In the genomic region with DNA sequence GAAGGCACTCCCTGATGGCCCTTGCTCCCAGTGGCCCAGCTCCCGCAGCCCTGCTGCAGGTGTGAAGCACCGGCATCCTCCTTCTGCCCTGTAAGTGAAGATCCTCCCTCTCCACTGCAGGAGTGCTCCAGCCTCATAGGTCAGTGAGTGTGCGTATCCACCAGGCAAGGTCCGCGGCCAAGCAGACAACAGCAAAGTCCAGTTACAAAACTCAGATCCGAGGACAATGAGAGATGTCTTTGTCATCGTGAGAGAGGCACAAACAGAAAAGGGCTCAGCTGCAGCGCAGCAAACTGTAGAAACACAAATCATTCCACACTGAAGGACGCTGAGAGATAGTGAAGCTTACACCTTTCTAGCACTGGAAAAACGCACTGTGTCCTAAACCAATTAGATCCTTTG, we compare ENCODE assay signal across 1 cellular context.
A peak's percentile ranks its signal among the peaks of the same experiment; 100 is the strongest.
TF ChIP-seq lines count a peak whose summit lies in the region.

No MANE protein-coding gene starts in this region.

TF ChIP-seq in HepG2, 621 proteins besides CTCF, POLR2A, EP300 and RAD21 (continued from another document and continues in another):
- TF ChIP-seq, protein P1, sequence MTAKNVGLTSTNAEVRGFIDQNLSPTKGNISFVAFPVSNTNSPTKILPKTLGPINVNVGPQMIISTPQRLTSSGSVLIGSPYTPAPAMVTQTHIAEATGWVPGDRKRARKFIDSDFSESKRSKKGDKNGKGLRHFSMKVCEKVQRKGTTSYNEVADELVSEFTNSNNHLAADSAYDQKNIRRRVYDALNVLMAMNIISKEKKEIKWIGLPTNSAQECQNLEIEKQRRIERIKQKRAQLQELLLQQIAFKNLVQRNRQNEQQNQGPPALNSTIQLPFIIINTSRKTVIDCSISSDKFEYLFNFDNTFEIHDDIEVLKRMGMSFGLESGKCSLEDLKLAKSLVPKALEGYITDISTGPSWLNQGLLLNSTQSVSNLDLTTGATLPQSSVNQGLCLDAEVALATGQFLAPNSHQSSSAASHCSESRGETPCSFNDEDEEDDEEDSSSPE (CRISPR knock-in tag; IDR thresholded peaks at IDR 0.05) = no peak
- TF ChIP-seq, protein P2, sequence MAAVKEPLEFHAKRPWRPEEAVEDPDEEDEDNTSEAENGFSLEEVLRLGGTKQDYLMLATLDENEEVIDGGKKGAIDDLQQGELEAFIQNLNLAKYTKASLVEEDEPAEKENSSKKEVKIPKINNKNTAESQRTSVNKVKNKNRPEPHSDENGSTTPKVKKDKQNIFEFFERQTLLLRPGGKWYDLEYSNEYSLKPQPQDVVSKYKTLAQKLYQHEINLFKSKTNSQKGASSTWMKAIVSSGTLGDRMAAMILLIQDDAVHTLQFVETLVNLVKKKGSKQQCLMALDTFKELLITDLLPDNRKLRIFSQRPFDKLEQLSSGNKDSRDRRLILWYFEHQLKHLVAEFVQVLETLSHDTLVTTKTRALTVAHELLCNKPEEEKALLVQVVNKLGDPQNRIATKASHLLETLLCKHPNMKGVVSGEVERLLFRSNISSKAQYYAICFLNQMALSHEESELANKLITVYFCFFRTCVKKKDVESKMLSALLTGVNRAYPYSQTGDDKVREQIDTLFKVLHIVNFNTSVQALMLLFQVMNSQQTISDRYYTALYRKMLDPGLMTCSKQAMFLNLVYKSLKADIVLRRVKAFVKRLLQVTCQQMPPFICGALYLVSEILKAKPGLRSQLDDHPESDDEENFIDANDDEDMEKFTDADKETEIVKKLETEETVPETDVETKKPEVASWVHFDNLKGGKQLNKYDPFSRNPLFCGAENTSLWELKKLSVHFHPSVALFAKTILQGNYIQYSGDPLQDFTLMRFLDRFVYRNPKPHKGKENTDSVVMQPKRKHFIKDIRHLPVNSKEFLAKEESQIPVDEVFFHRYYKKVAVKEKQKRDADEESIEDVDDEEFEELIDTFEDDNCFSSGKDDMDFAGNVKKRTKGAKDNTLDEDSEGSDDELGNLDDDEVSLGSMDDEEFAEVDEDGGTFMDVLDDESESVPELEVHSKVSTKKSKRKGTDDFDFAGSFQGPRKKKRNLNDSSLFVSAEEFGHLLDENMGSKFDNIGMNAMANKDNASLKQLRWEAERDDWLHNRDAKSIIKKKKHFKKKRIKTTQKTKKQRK (IDR thresholded peaks at IDR 0.05; ENCODE audit: low read length) = no peak
- TF ChIP-seq NAIF1 (CRISPR knock-in tag; IDR thresholded peaks at IDR 0.05; ENCODE audit: borderline replicate concordance) (no peak), ZNF775 (CRISPR knock-in tag; IDR thresholded peaks at IDR 0.05; ENCODE audit: borderline replicate concordance) (no peak), ZNF616 (CRISPR knock-in tag; IDR thresholded peaks at IDR 0.05; ENCODE audit: low read depth) (no peak), ZNF225 (CRISPR knock-in tag; IDR thresholded peaks at IDR 0.05) (no peak), ZNF570 (CRISPR knock-in tag; IDR thresholded peaks at IDR 0.05; ENCODE audit: borderline replicate concordance) (no peak), TRIM24 (CRISPR knock-in tag; IDR thresholded peaks at IDR 0.05) (no peak), HNF4G (IDR thresholded peaks at IDR 0.05; ENCODE audit: borderline replicate concordance, low read depth, low read length) (peak; percentile 52), HNF4G (CRISPR knock-in tag; IDR thresholded peaks at IDR 0.05; ENCODE audit: borderline replicate concordance, low read depth) (no peak), NFIC (IDR thresholded peaks at IDR 0.05; ENCODE audit: low read length) (no peak), NFKBIZ (CRISPR knock-in tag; IDR thresholded peaks at IDR 0.05) (no peak), KDM5B (CRISPR knock-in tag; IDR thresholded peaks at IDR 0.05; ENCODE audit: borderline replicate concordance) (no peak), KDM1A (CRISPR knock-in tag; IDR thresholded peaks at IDR 0.05) (no peak), RBM39 (IDR thresholded peaks at IDR 0.05; ENCODE audit: low read depth, low read length, poor library complexity, severe bottlenecking) (no peak), SKI (IDR thresholded peaks at IDR 0.05; ENCODE audit: partially characterized antibody) (peak; percentile 38), ZNF746 (CRISPR knock-in tag; IDR thresholded peaks at IDR 0.05) (no peak), SMAD1 (CRISPR knock-in tag; IDR thresholded peaks at IDR 0.05; ENCODE audit: borderline replicate concordance, low read depth) (no peak), CBX1 (IDR thresholded peaks at IDR 0.05; ENCODE audit: low read depth) (no peak), AGO1 (IDR thresholded peaks at IDR 0.05; ENCODE audit: low read depth, low read length, poor library complexity, severe bottlenecking) (no peak), NFE2 (CRISPR knock-in tag; IDR thresholded peaks at IDR 0.05) (no peak), ETV5 (CRISPR knock-in tag; IDR thresholded peaks at IDR 0.05; ENCODE audit: borderline replicate concordance) (peak; percentile 25; the same call in 1 of the 2 replicates), ZFX (CRISPR knock-in tag; IDR thresholded peaks at IDR 0.05; ENCODE audit: low read depth) (no peak), SALL1 (CRISPR knock-in tag; IDR thresholded peaks at IDR 0.05) (peak; percentile 58), NFATC3 (CRISPR knock-in tag; IDR thresholded peaks at IDR 0.05) (no peak), ZNF260 (CRISPR knock-in tag; IDR thresholded peaks at IDR 0.05; ENCODE audit: borderline replicate concordance, low read depth) (no peak), CREM (IDR thresholded peaks at IDR 0.05) (peak; percentile 26; the same call in 1 of the 2 replicates), CREM (CRISPR knock-in tag; IDR thresholded peaks at IDR 0.05) (no peak), CHCHD3 (CRISPR knock-in tag; IDR thresholded peaks at IDR 0.05) (no peak), NFE2L1 (CRISPR knock-in tag; IDR thresholded peaks at IDR 0.05; ENCODE audit: borderline replicate concordance) (no peak), ZNF678 (CRISPR knock-in tag; IDR thresholded peaks at IDR 0.05) (no peak), ZSCAN20 (CRISPR knock-in tag; IDR thresholded peaks at IDR 0.05; ENCODE audit: borderline replicate concordance) (no peak), MAFG (CRISPR knock-in tag; IDR thresholded peaks at IDR 0.05) (no peak)
- TF ChIP-seq, protein P3, sequence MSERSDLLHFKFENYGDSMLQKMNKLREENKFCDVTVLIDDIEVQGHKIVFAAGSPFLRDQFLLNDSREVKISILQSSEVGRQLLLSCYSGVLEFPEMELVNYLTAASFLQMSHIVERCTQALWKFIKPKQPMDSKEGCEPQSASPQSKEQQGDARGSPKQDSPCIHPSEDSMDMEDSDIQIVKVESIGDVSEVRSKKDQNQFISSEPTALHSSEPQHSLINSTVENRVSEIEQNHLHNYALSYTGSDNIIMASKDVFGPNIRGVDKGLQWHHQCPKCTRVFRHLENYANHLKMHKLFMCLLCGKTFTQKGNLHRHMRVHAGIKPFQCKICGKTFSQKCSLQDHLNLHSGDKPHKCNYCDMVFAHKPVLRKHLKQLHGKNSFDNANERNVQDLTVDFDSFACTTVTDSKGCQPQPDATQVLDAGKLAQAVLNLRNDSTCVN (CRISPR knock-in tag; IDR thresholded peaks at IDR 0.05; ENCODE audit: borderline replicate concordance) = no peak
- TF ChIP-seq, protein P4, sequence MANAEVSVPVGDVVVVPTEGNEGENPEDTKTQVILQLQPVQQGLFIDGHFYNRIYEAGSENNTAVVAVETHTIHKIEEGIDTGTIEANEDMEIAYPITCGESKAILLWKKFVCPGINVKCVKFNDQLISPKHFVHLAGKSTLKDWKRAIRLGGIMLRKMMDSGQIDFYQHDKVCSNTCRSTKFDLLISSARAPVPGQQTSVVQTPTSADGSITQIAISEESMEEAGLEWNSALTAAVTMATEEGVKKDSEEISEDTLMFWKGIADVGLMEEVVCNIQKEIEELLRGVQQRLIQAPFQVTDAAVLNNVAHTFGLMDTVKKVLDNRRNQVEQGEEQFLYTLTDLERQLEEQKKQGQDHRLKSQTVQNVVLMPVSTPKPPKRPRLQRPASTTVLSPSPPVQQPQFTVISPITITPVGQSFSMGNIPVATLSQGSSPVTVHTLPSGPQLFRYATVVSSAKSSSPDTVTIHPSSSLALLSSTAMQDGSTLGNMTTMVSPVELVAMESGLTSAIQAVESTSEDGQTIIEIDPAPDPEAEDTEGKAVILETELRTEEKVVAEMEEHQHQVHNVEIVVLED (CRISPR knock-in tag; IDR thresholded peaks at IDR 0.05; ENCODE audit: borderline replicate concordance) = no peak
- TF ChIP-seq, protein P5, sequence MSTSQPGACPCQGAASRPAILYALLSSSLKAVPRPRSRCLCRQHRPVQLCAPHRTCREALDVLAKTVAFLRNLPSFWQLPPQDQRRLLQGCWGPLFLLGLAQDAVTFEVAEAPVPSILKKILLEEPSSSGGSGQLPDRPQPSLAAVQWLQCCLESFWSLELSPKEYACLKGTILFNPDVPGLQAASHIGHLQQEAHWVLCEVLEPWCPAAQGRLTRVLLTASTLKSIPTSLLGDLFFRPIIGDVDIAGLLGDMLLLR (CRISPR knock-in tag; IDR thresholded peaks at IDR 0.05) = no peak
- TF ChIP-seq, protein P6, sequence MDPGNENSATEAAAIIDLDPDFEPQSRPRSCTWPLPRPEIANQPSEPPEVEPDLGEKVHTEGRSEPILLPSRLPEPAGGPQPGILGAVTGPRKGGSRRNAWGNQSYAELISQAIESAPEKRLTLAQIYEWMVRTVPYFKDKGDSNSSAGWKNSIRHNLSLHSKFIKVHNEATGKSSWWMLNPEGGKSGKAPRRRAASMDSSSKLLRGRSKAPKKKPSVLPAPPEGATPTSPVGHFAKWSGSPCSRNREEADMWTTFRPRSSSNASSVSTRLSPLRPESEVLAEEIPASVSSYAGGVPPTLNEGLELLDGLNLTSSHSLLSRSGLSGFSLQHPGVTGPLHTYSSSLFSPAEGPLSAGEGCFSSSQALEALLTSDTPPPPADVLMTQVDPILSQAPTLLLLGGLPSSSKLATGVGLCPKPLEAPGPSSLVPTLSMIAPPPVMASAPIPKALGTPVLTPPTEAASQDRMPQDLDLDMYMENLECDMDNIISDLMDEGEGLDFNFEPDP (CRISPR knock-in tag; conservative IDR thresholded peaks at IDR 0.05) = no peak
- TF ChIP-seq, protein P7, sequence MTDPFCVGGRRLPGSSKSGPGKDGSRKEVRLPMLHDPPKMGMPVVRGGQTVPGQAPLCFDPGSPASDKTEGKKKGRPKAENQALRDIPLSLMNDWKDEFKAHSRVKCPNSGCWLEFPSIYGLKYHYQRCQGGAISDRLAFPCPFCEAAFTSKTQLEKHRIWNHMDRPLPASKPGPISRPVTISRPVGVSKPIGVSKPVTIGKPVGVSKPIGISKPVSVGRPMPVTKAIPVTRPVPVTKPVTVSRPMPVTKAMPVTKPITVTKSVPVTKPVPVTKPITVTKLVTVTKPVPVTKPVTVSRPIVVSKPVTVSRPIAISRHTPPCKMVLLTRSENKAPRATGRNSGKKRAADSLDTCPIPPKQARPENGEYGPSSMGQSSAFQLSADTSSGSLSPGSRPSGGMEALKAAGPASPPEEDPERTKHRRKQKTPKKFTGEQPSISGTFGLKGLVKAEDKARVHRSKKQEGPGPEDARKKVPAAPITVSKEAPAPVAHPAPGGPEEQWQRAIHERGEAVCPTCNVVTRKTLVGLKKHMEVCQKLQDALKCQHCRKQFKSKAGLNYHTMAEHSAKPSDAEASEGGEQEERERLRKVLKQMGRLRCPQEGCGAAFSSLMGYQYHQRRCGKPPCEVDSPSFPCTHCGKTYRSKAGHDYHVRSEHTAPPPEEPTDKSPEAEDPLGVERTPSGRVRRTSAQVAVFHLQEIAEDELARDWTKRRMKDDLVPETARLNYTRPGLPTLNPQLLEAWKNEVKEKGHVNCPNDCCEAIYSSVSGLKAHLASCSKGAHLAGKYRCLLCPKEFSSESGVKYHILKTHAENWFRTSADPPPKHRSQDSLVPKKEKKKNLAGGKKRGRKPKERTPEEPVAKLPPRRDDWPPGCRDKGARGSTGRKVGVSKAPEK (CRISPR knock-in tag; IDR thresholded peaks at IDR 0.05; ENCODE audit: borderline replicate concordance) = no peak
- TF ChIP-seq, protein P8, sequence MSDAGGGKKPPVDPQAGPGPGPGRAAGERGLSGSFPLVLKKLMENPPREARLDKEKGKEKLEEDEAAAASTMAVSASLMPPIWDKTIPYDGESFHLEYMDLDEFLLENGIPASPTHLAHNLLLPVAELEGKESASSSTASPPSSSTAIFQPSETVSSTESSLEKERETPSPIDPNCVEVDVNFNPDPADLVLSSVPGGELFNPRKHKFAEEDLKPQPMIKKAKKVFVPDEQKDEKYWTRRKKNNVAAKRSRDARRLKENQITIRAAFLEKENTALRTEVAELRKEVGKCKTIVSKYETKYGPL (CRISPR knock-in tag; IDR thresholded peaks at IDR 0.05) = no peak
- TF ChIP-seq, protein P9, sequence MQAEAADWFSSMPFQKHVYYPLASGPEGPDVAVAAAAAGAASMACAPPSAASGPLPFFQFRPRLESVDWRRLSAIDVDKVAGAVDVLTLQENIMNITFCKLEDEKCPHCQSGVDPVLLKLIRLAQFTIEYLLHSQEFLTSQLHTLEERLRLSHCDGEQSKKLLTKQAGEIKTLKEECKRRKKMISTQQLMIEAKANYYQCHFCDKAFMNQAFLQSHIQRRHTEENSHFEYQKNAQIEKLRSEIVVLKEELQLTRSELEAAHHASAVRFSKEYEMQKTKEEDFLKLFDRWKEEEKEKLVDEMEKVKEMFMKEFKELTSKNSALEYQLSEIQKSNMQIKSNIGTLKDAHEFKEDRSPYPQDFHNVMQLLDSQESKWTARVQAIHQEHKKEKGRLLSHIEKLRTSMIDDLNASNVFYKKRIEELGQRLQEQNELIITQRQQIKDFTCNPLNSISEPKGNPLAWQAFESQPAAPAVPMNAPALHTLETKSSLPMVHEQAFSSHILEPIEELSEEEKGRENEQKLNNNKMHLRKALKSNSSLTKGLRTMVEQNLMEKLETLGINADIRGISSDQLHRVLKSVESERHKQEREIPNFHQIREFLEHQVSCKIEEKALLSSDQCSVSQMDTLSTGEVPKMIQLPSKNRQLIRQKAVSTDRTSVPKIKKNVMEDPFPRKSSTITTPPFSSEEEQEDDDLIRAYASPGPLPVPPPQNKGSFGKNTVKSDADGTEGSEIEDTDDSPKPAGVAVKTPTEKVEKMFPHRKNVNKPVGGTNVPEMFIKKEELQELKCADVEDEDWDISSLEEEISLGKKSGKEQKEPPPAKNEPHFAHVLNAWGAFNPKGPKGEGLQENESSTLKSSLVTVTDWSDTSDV (CRISPR knock-in tag; IDR thresholded peaks at IDR 0.05) = no peak
- TF ChIP-seq, protein P10, sequence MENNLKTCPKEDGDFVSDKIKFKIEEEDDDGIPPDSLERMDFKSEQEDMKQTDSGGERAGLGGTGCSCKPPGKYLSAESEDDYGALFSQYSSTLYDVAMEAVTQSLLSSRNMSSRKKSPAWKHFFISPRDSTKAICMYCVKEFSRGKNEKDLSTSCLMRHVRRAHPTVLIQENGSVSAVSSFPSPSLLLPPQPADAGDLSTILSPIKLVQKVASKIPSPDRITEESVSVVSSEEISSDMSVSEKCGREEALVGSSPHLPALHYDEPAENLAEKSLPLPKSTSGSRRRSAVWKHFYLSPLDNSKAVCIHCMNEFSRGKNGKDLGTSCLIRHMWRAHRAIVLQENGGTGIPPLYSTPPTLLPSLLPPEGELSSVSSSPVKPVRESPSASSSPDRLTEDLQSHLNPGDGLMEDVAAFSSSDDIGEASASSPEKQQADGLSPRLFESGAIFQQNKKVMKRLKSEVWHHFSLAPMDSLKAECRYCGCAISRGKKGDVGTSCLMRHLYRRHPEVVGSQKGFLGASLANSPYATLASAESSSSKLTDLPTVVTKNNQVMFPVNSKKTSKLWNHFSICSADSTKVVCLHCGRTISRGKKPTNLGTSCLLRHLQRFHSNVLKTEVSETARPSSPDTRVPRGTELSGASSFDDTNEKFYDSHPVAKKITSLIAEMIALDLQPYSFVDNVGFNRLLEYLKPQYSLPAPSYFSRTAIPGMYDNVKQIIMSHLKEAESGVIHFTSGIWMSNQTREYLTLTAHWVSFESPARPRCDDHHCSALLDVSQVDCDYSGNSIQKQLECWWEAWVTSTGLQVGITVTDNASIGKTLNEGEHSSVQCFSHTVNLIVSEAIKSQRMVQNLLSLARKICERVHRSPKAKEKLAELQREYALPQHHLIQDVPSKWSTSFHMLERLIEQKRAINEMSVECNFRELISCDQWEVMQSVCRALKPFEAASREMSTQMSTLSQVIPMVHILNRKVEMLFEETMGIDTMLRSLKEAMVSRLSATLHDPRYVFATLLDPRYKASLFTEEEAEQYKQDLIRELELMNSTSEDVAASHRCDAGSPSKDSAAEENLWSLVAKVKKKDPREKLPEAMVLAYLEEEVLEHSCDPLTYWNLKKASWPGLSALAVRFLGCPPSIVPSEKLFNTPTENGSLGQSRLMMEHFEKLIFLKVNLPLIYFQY (CRISPR knock-in tag; IDR thresholded peaks at IDR 0.05; ENCODE audit: borderline replicate concordance) = no peak
